ENCODE assay signal across 34 cellular contexts in the genomic region with DNA sequence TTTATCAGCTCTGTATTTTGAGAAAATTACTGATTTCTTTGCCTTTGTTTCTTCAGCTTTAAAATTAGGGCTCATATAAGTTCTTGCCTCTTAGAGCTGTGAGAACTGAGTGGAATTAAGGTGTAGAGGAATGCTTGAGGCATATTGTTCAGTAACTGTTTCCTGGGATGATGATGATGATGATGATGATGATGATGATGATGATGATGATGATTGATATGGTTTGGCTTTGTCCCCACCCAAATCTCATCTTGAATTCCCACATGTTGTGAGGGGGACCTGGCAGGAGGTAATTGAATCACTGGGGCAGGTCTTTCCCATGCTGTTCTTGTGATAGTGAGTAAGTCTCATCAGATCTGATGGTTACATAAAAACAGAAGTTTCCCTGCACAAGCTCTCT.
"Had no signal": no experiment of that assay in that cellular context is flagged by ENCODE, and none has a peak within 500 bp of the region (broad histone marks: within the 10 kb centered on the region; RNA-seq: fewer than 3 reads in every experiment).

No MANE protein-coding gene starts in this region.

- H3K4me3 ChIP-seq: MG63 had no signal

- DNase-seq: Karpas-422, Kasumi-1, MG63, MM.1S, MV-4-11, NCI-H1048, NCI-H1092, NCI-H1092 treated with DMSO at 0.1 percent for 48 hours, NCI-H1105, NCI-H1105 treated with DMSO at 0.1 percent for 48 hours, NCI-H1417, NCI-H1417 treated with DMSO at 0.1 percent for 48 hours, NCI-H1436, NCI-H1436 treated with DMSO at 0.1 percent for 48 hours, NCI-H146, NCI-H1694, NCI-H1694 treated with DMSO at 0.1 percent for 48 hours, NCI-H187, NCI-H187 treated with DMSO at 0.1 percent for 48 hours, NCI-H1930, NCI-H2029, NCI-H2029 treated with DMSO at 0.1 percent for 48 hours, NCI-H2081, NCI-H2081 treated with DMSO at 0.1 percent for 48 hours, NCI-H2107, NCI-H2171, NCI-H2171 treated with DMSO at 0.1 percent for 48 hours, NCI-H2227 treated with DMSO at 0.1 percent for 48 hours, NCI-H226, NCI-H345, NCI-H446, NCI-H446 treated with DMSO at 0.1 percent for 48 hours, NCI-H510A, NCI-H510A treated with DMSO at 0.1 percent for 48 hours had no signal

- H3K27me3 ChIP-seq: MG63 had no signal

- H3K36me3 ChIP-seq: MG63 had no signal
